In the genomic region with DNA sequence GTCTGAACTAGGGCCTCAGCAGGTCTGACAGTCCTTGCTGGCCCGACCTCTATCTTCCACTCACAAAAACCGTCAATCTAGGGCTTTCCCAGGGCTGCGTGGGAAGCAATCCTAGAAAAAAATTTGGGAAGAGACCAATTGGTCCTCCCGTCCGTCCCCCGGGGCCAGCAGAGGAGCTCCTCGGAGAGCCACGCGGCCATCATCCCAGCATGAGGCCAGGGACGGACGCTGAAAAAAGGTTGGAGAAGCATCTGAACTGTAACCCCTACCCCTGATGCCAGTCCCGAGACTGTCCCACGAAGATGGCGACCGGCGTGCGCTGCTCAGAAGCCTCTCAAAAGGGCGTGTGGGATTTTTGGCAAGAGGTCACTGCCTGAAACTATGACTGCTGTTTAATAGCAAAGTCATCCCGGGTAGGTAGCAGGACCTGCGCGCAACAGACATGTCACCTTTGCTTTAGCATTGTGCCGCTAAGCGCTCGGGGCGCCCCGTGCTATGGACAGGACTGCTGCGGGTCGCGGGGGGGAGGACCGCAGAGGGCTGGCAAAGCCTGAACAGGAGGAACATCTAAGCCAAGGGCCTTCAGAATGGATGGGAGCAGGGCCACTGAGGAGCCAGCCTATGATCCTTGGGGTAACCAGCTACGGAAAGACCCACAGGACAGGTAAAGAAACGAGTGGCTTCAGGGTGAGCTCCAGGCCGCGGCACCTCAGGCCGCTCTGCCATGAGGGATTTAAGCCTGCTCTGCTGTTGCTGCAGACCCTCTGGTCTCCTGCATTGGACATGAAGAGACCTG, we compare ENCODE assay signal across 1 cellular context.
TF ChIP-seq lines count a peak whose summit lies in the region.

No MANE protein-coding gene starts in this region.

TF ChIP-seq in H1, 55 proteins besides CTCF, POLR2A, EP300 and RAD21:
- TF ChIP-seq EZH2 (IDR thresholded peaks at IDR 0.05; ENCODE audit: low read depth, low read length, severe bottlenecking) (no peak), POU5F1 (IDR thresholded peaks at IDR 0.05; ENCODE audit: low read depth, low read length) (no peak), ZNF274 (IDR thresholded peaks at IDR 0.05; ENCODE audit: borderline replicate concordance, extremely low read depth, low read length) (no peak), SIX5 (IDR thresholded peaks at IDR 0.05; ENCODE audit: low read depth, low read length) (no peak), CTBP2 (IDR thresholded peaks at IDR 0.05; ENCODE audit: borderline replicate concordance, insufficient read depth, insufficient read length, low read length) (no peak), HDAC2 (IDR thresholded peaks at IDR 0.05; ENCODE audit: borderline replicate concordance in 1 of 2, low read depth in 2 of 2, low read length in 2 of 2) (no peak), TEAD4 (IDR thresholded peaks at IDR 0.05; ENCODE audit: low read depth, low read length) (no peak), SP1 (IDR thresholded peaks at IDR 0.05; ENCODE audit: low read depth, low read length) (no peak)
- TF ChIP-seq, protein P1, sequence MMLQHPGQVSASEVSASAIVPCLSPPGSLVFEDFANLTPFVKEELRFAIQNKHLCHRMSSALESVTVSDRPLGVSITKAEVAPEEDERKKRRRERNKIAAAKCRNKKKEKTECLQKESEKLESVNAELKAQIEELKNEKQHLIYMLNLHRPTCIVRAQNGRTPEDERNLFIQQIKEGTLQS (IDR thresholded peaks at IDR 0.05; ENCODE audit: insufficient read depth, low read depth, low read length): no peak
